ENCODE assay signal across 9 cellular contexts in genomic region chr5:140182803-140183367, GRCh38. TPM values are rescaled to one million over a fixed set of nuclear protein-coding genes. Genes with fewer than 3 reads are reported as not detected.
DNase-seq lines count a peak whose midpoint lies in the region; ATAC-seq and TF ChIP-seq lines count a peak whose summit lies in the region.
"Had no signal": no experiment of that assay in that cellular context is flagged by ENCODE, and none has a peak within 500 bp of the region (broad histone marks: within the 10 kb centered on the region; RNA-seq: fewer than 3 reads in every experiment).

No MANE protein-coding gene starts in this region.

- TF ChIP-seq POLR2A in esophagus squamous epithelium (IDR thresholded peaks at IDR 0.05), result no peak

- DNase-seq in AG10803 (ENCODE audit: low read depth) (peak; percentile 77), NCI-H2227 treated with DMSO at 0.1 percent for 48 hours (lab: John Stamatoyannopoulos, UW) (peak; percentile 22), esophagus squamous epithelium (lab: John Stamatoyannopoulos, UW) (no peak), nephron progenitor cell (no peak), NCI-H510A treated with DMSO at 0.1 percent for 48 hours (lab: John Stamatoyannopoulos, UW) (no peak), T-cell (no peak), activated gamma-delta T cell treated with Interleukin-2 at 50 U/mL for 16 hours (no peak)
- no peak for DNase-seq in stimulated activated CD4-positive, alpha-beta T cell treated with anti-CD3 and anti-CD28 coated beads, Interleukin-12 subunit alpha, Interleukin-12 subunit beta, amount 100 ng/mL, for 4 hours
- DNase-seq: NCI-H1105 had no signal

- H3K36me3 Mint-ChIP-seq in nephron progenitor cell (ENCODE audit: low read depth) (no peaks in the 10 kb centered on the region), T-cell (no peaks in the 10 kb centered on the region)

- ATAC-seq in T-cell (replicated peaks in 1 of 4), result no peak

- TF ChIP-seq CTCF in AG10803 (conservative IDR thresholded peaks at IDR 0.05; ENCODE audit: low read length), result no peak
- no peak for TF ChIP-seq CTCF in esophagus squamous epithelium (IDR thresholded peaks at IDR 0.05)
- no peak for TF ChIP-seq CTCF in nephron progenitor cell (IDR thresholded peaks at IDR 0.05)

- no peaks in the 10 kb centered on the region for H3K27me3 Mint-ChIP-seq in nephron progenitor cell (ENCODE audit: low read depth, poor library complexity)
- no peaks in the 10 kb centered on the region for H3K27me3 Mint-ChIP-seq in T-cell

- H3K9me3 Mint-ChIP-seq in nephron progenitor cell (no peaks in the 10 kb centered on the region), T-cell (no peaks in the 10 kb centered on the region)

- intact Hi-C loops in esophagus squamous epithelium (cut with DNase I), result no loop called here

- no peaks in the 10 kb centered on the region for H3K36me3 ChIP-seq in esophagus squamous epithelium

- 59 to 66% methylated on average over 5 of the region's 5 CpGs for WGBS in esophagus squamous epithelium, 2 donors

- H3K4me1 Mint-ChIP-seq in nephron progenitor cell (peaks cover 11% of the 10 kb centered on the region), T-cell (no peaks in the 10 kb centered on the region)

- CTCF ChIA-PET in T-cell (lab: Charles Lee), result no interaction called here

- no peaks in the 10 kb centered on the region for H3K27me3 ChIP-seq in esophagus squamous epithelium

- H3K4me3 Mint-ChIP-seq in nephron progenitor cell (no peak overlapping the region), T-cell (no peak overlapping the region)

- H3K4me3 ChIP-seq in AG10803 (ENCODE audit: low read length) (no peak overlapping the region), esophagus squamous epithelium (no peak overlapping the region)

- H3K4me1 ChIP-seq in esophagus squamous epithelium, result peaks cover 0 to 44% (median 6%) of the 10 kb centered on the region in 3 donors

- POLR2A ChIA-PET in T-cell (lab: Charles Lee), result no interaction called here

- H3K9me3 ChIP-seq in esophagus squamous epithelium, result no peaks in the 10 kb centered on the region

- H3K27ac ChIP-seq in esophagus squamous epithelium, result peak overlapping the region in 3 of 4 donors; percentile 1 to 71 (median 49)

- H3K27ac Mint-ChIP-seq in nephron progenitor cell, result peak overlapping the region; percentile 41
- no peak overlapping the region for H3K27ac Mint-ChIP-seq in T-cell

RNA-seq across cellular contexts. Expression of gene CYSTM1, which starts 7.9 kb away (rescaled TPM):
- total RNA-seq in esophagus squamous epithelium (10 to 100 TPM in 3 of 4 donors, 1 to 10 TPM in 1; 2.6 to 22.5 (median 12.8) TPM), T-cell (1 to 10 TPM; 1.9 to 6.0 (median 5.0) TPM)

RNA-seq across cellular contexts. Expression of gene IGIP, which starts 57.1 kb away (rescaled TPM):
- total RNA-seq in esophagus squamous epithelium (10 to 100 TPM in 1 of 4 donors, 1 to 10 TPM in 3; 2.9 to 12.4 (median 6.5) TPM), T-cell (10 to 100 TPM in 2 of 5 donors, 1 to 10 TPM in 3; 4.7 to 11.3 (median 9.7) TPM)

Comparison
In these comparisons a context has a peak if more than half of its experiments do, and no peak if none do; other contexts are left out.
1. DNase-seq: peak in AG10803 (single experiment) and NCI-H2227 treated with DMSO at 0.1 percent for 48 hours (single experiment); none in esophagus squamous epithelium (single experiment), nephron progenitor cell (single experiment), NCI-H510A treated with DMSO at 0.1 percent for 48 hours (single experiment), T-cell (0 of 34), activated gamma-delta T cell treated with Interleukin-2 at 50 U/mL for 16 hours (single experiment) and stimulated activated CD4-positive, alpha-beta T cell treated with anti-CD3 and anti-CD28 coated beads, Interleukin-12 subunit alpha, Interleukin-12 subunit beta, amount 100 ng/mL, for 4 hours (single experiment).